In the genomic region with DNA sequence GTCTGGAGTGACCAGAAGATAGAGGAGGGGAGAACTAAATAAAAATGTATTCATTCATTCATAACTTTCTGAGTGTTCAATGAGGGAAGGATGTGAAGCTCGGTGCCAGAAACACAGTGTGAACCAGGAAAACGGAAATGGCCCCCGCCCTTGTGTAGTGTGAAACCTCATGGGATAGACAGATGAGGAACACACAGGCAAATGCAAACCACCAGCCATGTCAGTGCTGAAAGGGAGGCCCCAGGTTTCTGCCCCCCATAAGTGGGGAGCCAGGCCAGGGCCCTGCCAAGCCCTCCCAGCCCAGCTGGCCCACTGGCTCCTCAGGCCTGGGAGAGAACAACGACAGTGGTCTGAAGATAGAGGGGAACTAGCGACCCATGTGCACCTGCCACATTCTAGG, we compare ENCODE assay signal across 1 cellular context.
TF ChIP-seq lines count a peak whose summit lies in the region.

No MANE protein-coding gene starts in this region.

TF ChIP-seq in H1, 55 proteins besides CTCF, POLR2A, EP300 and RAD21:
- TF ChIP-seq TEAD4 (IDR thresholded peaks at IDR 0.05; ENCODE audit: low read depth, low read length) (no peak), NANOG (IDR thresholded peaks at IDR 0.05; ENCODE audit: insufficient read depth, low read depth, low read length, poor library complexity, severe bottlenecking) (no peak), CHD1 (IDR thresholded peaks at IDR 0.05; ENCODE audit: low read depth, low read length) (no peak), JUN (IDR thresholded peaks at IDR 0.05; ENCODE audit: low read depth, low read length) (no peak), CHD7 (IDR thresholded peaks at IDR 0.05; ENCODE audit: insufficient replicate concordance, low read length) (no peak), TAF1 (IDR thresholded peaks at IDR 0.05; ENCODE audit: low read depth, low read length) (no peak), BCL11A (IDR thresholded peaks at IDR 0.05; ENCODE audit: low read depth in 2 of 2, low read length in 2 of 2) (no peak), SP4 (IDR thresholded peaks at IDR 0.05; ENCODE audit: low read length) (no peak), CREB1 (IDR thresholded peaks at IDR 0.05) (no peak), SP2 (IDR thresholded peaks at IDR 0.05; ENCODE audit: low read length) (no peak), TBP (IDR thresholded peaks at IDR 0.05; ENCODE audit: low read depth, low read length) (no peak), TCF12 (IDR thresholded peaks at IDR 0.05; ENCODE audit: low read depth, low read length) (no peak), CTBP2 (IDR thresholded peaks at IDR 0.05; ENCODE audit: borderline replicate concordance, insufficient read depth, insufficient read length, low read length) (no peak), SIN3A (conservative IDR thresholded peaks at IDR 0.05 in 1 of 2, IDR thresholded peaks at IDR 0.05 in 1 of 2; ENCODE audit: low read depth in 1 of 2, low read length in 2 of 2) (no peak), RBBP5 (IDR thresholded peaks at IDR 0.05; ENCODE audit: borderline replicate concordance, low read depth, low read length) (no peak), BRCA1 (IDR thresholded peaks at IDR 0.05; ENCODE audit: low read depth, low read length) (no peak), TAF7 (optimal IDR thresholded peaks at IDR 0.05; ENCODE audit: borderline replicate concordance, low read depth, low read length) (no peak)
- TF ChIP-seq, protein P1, sequence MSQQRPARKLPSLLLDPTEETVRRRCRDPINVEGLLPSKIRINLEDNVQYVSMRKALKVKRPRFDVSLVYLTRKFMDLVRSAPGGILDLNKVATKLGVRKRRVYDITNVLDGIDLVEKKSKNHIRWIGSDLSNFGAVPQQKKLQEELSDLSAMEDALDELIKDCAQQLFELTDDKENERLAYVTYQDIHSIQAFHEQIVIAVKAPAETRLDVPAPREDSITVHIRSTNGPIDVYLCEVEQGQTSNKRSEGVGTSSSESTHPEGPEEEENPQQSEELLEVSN (IDR thresholded peaks at IDR 0.05), result no peak
